In genomic region chr6:157376241-157376640, GRCh38 we compare ENCODE assay signal across 15 cellular contexts. TPM values are rescaled to one million over a fixed set of nuclear protein-coding genes. Genes with fewer than 3 reads are reported as not detected.
A peak's percentile ranks its signal among the peaks of the same experiment; 100 is the strongest.
DNase-seq lines count a peak whose midpoint lies in the region; ATAC-seq lines count a peak whose summit lies in the region.
"Had no signal": no experiment of that assay in that cellular context is flagged by ENCODE, and none has a peak within 500 bp of the region (broad histone marks: within the 10 kb centered on the region; RNA-seq: fewer than 3 reads in every experiment).

No MANE protein-coding gene starts in this region.

- H3K27ac Mint-ChIP-seq in activated CD4-positive, alpha-beta T cell treated with anti-CD3 and anti-CD28 coated beads for 36 hours = peak overlapping the region; percentile 57
- peak overlapping the region; percentile 5 for H3K27ac Mint-ChIP-seq in activated naive CD8-positive, alpha-beta T cell treated with anti-CD3 and anti-CD28 coated beads for 36 hours
- H3K27ac Mint-ChIP-seq: CD4-positive, alpha-beta T cell had no signal

- CTCF ChIA-PET in activated CD4-positive, alpha-beta T cell treated with anti-CD3 and anti-CD28 coated beads for 36 hours (lab: Charles Lee) = interaction anchor here (1.0 kb wide), 1 partner anchor 9 kb away, joined by 3 read pairs; no protein-coding TSS in a partner anchor

- no peaks in the 10 kb centered on the region for H3K36me3 Mint-ChIP-seq in activated CD4-positive, alpha-beta T cell treated with anti-CD3 and anti-CD28 coated beads for 36 hours (ENCODE audit: low read depth)
- no peaks in the 10 kb centered on the region for H3K36me3 Mint-ChIP-seq in activated naive CD8-positive, alpha-beta T cell treated with anti-CD3 and anti-CD28 coated beads for 36 hours

- POLR2A ChIA-PET in activated CD4-positive, alpha-beta T cell treated with anti-CD3 and anti-CD28 coated beads for 36 hours (lab: Charles Lee) = no interaction called here

- peak; percentile 57 for DNase-seq in activated CD4-positive, alpha-beta T cell treated with anti-CD3 and anti-CD28 coated beads for 36 hours
- DNase-seq in activated CD4-positive, alpha-beta T cell treated with anti-CD3 and anti-CD28 coated beads, Interleukin-2, amount 50 U/mL, for 1 hour = no peak
- peak; percentile 45 for DNase-seq in stimulated activated CD4-positive, alpha-beta T cell treated with anti-CD3 and anti-CD28 coated beads, Interleukin-15, amount 100 ng/mL, for 24 hours
- DNase-seq in stimulated activated CD4-positive, alpha-beta T cell treated with anti-CD3 and anti-CD28 coated beads, Interleukin-4, amount 100 ng/mL, for 1 hour = no peak
- peak; percentile 26 for DNase-seq in activated naive CD8-positive, alpha-beta T cell treated with anti-CD3 and anti-CD28 coated beads for 36 hours
- peak; percentile 39 for DNase-seq in stimulated activated CD8-positive, alpha-beta memory T cell treated with anti-CD3 and anti-CD28 coated beads, Interleukin-4, amount 100 ng/mL, for 48 hours
- no peak for DNase-seq in activated CD4-positive, CD25-positive, alpha-beta regulatory T cell (lab: John Stamatoyannopoulos, UW)
- no peak for DNase-seq in NCI-H1436 treated with DMSO at 0.1 percent for 48 hours (lab: John Stamatoyannopoulos, UW)
- DNase-seq: ACHN; CD4-positive, alpha-beta T cell; COR-L47; DMS79; NCI-H526 treated with DMSO at 0.1 percent for 48 hours; PC-3; RPMI8226 had no signal

- intact Hi-C loops in activated CD4-positive, alpha-beta T cell treated with anti-CD3 and anti-CD28 coated beads for 36 hours (cut with DNase I, micrococcal nuclease) = no loop called here

- peaks cover 9% of the 10 kb centered on the region for H3K27me3 Mint-ChIP-seq in activated CD4-positive, alpha-beta T cell treated with anti-CD3 and anti-CD28 coated beads for 36 hours
- H3K27me3 Mint-ChIP-seq in activated naive CD8-positive, alpha-beta T cell treated with anti-CD3 and anti-CD28 coated beads for 36 hours = peaks cover 12% of the 10 kb centered on the region

- H3K9me3 Mint-ChIP-seq in activated CD4-positive, alpha-beta T cell treated with anti-CD3 and anti-CD28 coated beads for 36 hours (ENCODE audit: low read depth) = no peaks in the 10 kb centered on the region
- no peaks in the 10 kb centered on the region for H3K9me3 Mint-ChIP-seq in activated naive CD8-positive, alpha-beta T cell treated with anti-CD3 and anti-CD28 coated beads for 36 hours
- H3K9me3 Mint-ChIP-seq: CD4-positive, alpha-beta T cell had no signal

- no peak overlapping the region for H3K4me3 Mint-ChIP-seq in activated CD4-positive, alpha-beta T cell treated with anti-CD3 and anti-CD28 coated beads for 36 hours
- no peak overlapping the region for H3K4me3 Mint-ChIP-seq in activated naive CD8-positive, alpha-beta T cell treated with anti-CD3 and anti-CD28 coated beads for 36 hours
- H3K4me3 Mint-ChIP-seq: CD4-positive, alpha-beta T cell had no signal

- ATAC-seq in activated CD4-positive, alpha-beta T cell treated with anti-CD3 and anti-CD28 coated beads for 36 hours = no peak
- ATAC-seq: PC-3 had no signal

- H3K4me1 Mint-ChIP-seq in activated CD4-positive, alpha-beta T cell treated with anti-CD3 and anti-CD28 coated beads for 36 hours = peaks cover 18% of the 10 kb centered on the region
- H3K4me1 Mint-ChIP-seq in activated naive CD8-positive, alpha-beta T cell treated with anti-CD3 and anti-CD28 coated beads for 36 hours = peaks cover 18% of the 10 kb centered on the region

RNA-seq across cellular contexts. Expression of gene ZDHHC14, which starts 4.7 kb away (rescaled TPM):
- 1 to 10 TPM; 2.4 to 2.5 TPM for total RNA-seq in activated CD4-positive, alpha-beta T cell treated with anti-CD3 and anti-CD28 coated beads for 36 hours
- total RNA-seq in activated naive CD8-positive, alpha-beta T cell treated with anti-CD3 and anti-CD28 coated beads for 36 hours = 1 to 10 TPM; 2.9 to 3.5 TPM

RNA-seq across cellular contexts. Expression of gene TMEM242, which starts 52.9 kb away (rescaled TPM):
- 1 to 10 TPM; 4.7 to 7.7 TPM for total RNA-seq in activated CD4-positive, alpha-beta T cell treated with anti-CD3 and anti-CD28 coated beads for 36 hours
- 10 to 100 TPM; 10.2 to 10.5 TPM for total RNA-seq in activated naive CD8-positive, alpha-beta T cell treated with anti-CD3 and anti-CD28 coated beads for 36 hours

Comparison
In these comparisons a context has a peak if more than half of its experiments do, and no peak if none do; other contexts are left out.
1. DNase-seq: peak in activated CD4-positive, alpha-beta T cell treated with anti-CD3 and anti-CD28 coated beads for 36 hours (single experiment), stimulated activated CD4-positive, alpha-beta T cell treated with anti-CD3 and anti-CD28 coated beads, Interleukin-15, amount 100 ng/mL, for 24 hours (single experiment), activated naive CD8-positive, alpha-beta T cell treated with anti-CD3 and anti-CD28 coated beads for 36 hours (single experiment) and stimulated activated CD8-positive, alpha-beta memory T cell treated with anti-CD3 and anti-CD28 coated beads, Interleukin-4, amount 100 ng/mL, for 48 hours (single experiment); none in activated CD4-positive, alpha-beta T cell treated with anti-CD3 and anti-CD28 coated beads, Interleukin-2, amount 50 U/mL, for 1 hour (single experiment), stimulated activated CD4-positive, alpha-beta T cell treated with anti-CD3 and anti-CD28 coated beads, Interleukin-4, amount 100 ng/mL, for 1 hour (single experiment), activated CD4-positive, CD25-positive, alpha-beta regulatory T cell (0 of 4) and NCI-H1436 treated with DMSO at 0.1 percent for 48 hours (single experiment).